In genomic region chr1:93179886-93180722, GRCh38 we compare ENCODE assay signal across 8 cellular contexts. TPM values are rescaled to one million over a fixed set of nuclear protein-coding genes. Genes with fewer than 3 reads are reported as not detected.
DNase-seq lines count a peak whose midpoint lies in the region; ATAC-seq and TF ChIP-seq lines count a peak whose summit lies in the region.

Gene TMED5 (minus strand): TSS chr1:93180413. CDS start chr1:93180242, 171 bp downstream.

- H3K27ac Mint-ChIP-seq in Caco-2 (ENCODE audit: unreplicated experiment), result peak within 1 kb of the TSS; percentile 96

- CTCF ChIA-PET in Caco-2 (lab: Charles Lee), result no interaction called here
- CTCF ChIA-PET in activated CD8-positive, alpha-beta memory T cell treated with anti-CD3 and anti-CD28 coated beads for 36 hours (lab: Charles Lee), result no interaction called here

- DNase-seq in Caco-2 (peak; percentile 96), HT1080 (ENCODE audit: low read depth) (peak; percentile 98), NOMO-1 (lab: John Stamatoyannopoulos, UW; ENCODE audit: unreplicated experiment in 2 of 2) (peak; percentile 98 to 99), lung microvascular endothelial cell (ENCODE audit: low read depth in 2 of 2) (peak; percentile 98 to 99)
- peak; percentile 95 to 96 (median 95) for DNase-seq in effector memory CD4-positive, alpha-beta T cell
- peak; percentile 85 to 96 (median 92) for DNase-seq in stimulated activated CD4-positive, alpha-beta T cell treated with anti-CD3 and anti-CD28 coated beads, TNF-alpha, amount 100 ng/mL, for 48 hours (ENCODE audit: low read depth in 3 of 3)

- ATAC-seq in GM21360 (IDR thresholded peaks at IDR 0.05; ENCODE audit: unreplicated experiment), result peak; percentile 86

- H3K4me3 Mint-ChIP-seq in Caco-2 (ENCODE audit: unreplicated experiment), result peak within 1 kb of the TSS; percentile 97

- peak within 1 kb of the TSS; percentile 91 for H3K27ac ChIP-seq in effector memory CD4-positive, alpha-beta T cell (ENCODE audit: insufficient read depth, low read length, poor library complexity, severe bottlenecking)

- TF ChIP-seq CTCF in Caco-2 (IDR thresholded peaks at IDR 0.05; ENCODE audit: insufficient read depth in 1 of 2, low read depth in 1 of 2, low read length in 1 of 2, severe bottlenecking in 1 of 2, unreplicated experiment in 1 of 2), result no peak

- POLR2A ChIA-PET in Caco-2 (lab: Charles Lee), result no interaction called here
- POLR2A ChIA-PET in activated CD8-positive, alpha-beta memory T cell treated with anti-CD3 and anti-CD28 coated beads for 36 hours (lab: Charles Lee), result interaction anchor here (0.8 kb wide), 1 partner anchor 173 kb away, joined by 3 read pairs; no protein-coding TSS in a partner anchor

- peak within 1 kb of the TSS; percentile 94 for H3K4me3 ChIP-seq in Caco-2 (ENCODE audit: low read depth, low read length)
- H3K4me3 ChIP-seq in effector memory CD4-positive, alpha-beta T cell (ENCODE audit: insufficient read depth, low read depth, low read length, poor library complexity, severe bottlenecking), result peak within 1 kb of the TSS; percentile 75

- no peaks in the 10 kb centered on the region for H3K9me3 ChIP-seq in Caco-2
- no peaks in the 10 kb centered on the region for H3K9me3 ChIP-seq in effector memory CD4-positive, alpha-beta T cell (ENCODE audit: control insufficient read depth, low read length)

- peaks cover 8% of the 10 kb centered on the region for H3K4me1 Mint-ChIP-seq in Caco-2 (ENCODE audit: low read depth, unreplicated experiment)

- no peaks in the 10 kb centered on the region for H3K9me3 Mint-ChIP-seq in Caco-2 (ENCODE audit: unreplicated experiment)

- no peaks in the 10 kb centered on the region for H3K4me1 ChIP-seq in Caco-2
- H3K4me1 ChIP-seq in effector memory CD4-positive, alpha-beta T cell (ENCODE audit: control insufficient read depth, insufficient read depth, low read length, poor library complexity, severe bottlenecking), result peaks cover 26% of the 10 kb centered on the region

- H3K27me3 Mint-ChIP-seq in Caco-2 (ENCODE audit: insufficient read depth, unreplicated experiment), result no peaks in the 10 kb centered on the region

- no peaks in the 10 kb centered on the region for H3K27me3 ChIP-seq in Caco-2 (replicated peaks; ENCODE audit: control insufficient read depth, insufficient read depth, low read length)
- no peaks in the 10 kb centered on the region for H3K27me3 ChIP-seq in effector memory CD4-positive, alpha-beta T cell (replicated peaks; ENCODE audit: control insufficient read depth, insufficient read depth, low read length, poor library complexity, severe bottlenecking)

- intact Hi-C loops in Caco-2 (cut with micrococcal nuclease; ENCODE audit: unreplicated experiment), result no loop called here

- BruUV-seq in Caco-2 (replicated peaks; lab: Mats Ljungman, UMichigan), result no TSS peak

- peaks cover 24% of the 10 kb centered on the region for H3K36me3 Mint-ChIP-seq in Caco-2 (ENCODE audit: insufficient read depth, unreplicated experiment)

- no peaks in the 10 kb centered on the region for H3K36me3 ChIP-seq in Caco-2 (ENCODE audit: control insufficient read depth, insufficient read depth, low read length)
- no peaks in the 10 kb centered on the region for H3K36me3 ChIP-seq in effector memory CD4-positive, alpha-beta T cell (ENCODE audit: control insufficient read depth, insufficient read depth, low read length)

RNA-seq across cellular contexts. Expression of gene TMED5, which starts in this region (rescaled TPM):
- total RNA-seq in Caco-2 (2022), result 50.0 and 52.6 TPM in 2 replicates
- total RNA-seq in HT1080 (2014; rRNA removed; shearing (Covaris generic)), result 51.8 and 65.1 TPM in 2 replicates
- polyA plus RNA-seq in HT1080 (2015; cell fraction: cytosol; rRNA removed), result 56.2 and 56.8 TPM in 2 replicates
- polyA plus RNA-seq in HT1080 (2015; cell fraction: nucleus; rRNA removed), result 47.0 and 55.7 TPM in 2 replicates
- 10 to 100 TPM; 38.1 to 41.6 TPM for total RNA-seq in activated CD8-positive, alpha-beta memory T cell treated with anti-CD3 and anti-CD28 coated beads for 36 hours
- 37.5 and 44.8 TPM in 2 replicates for total RNA-seq in lung microvascular endothelial cell

Comparison
In these comparisons a context has a peak if more than half of its experiments do, and no peak if none do; other contexts are left out.
1. Peak in every context shown above with its lines: DNase-seq, ATAC-seq, H3K4me3 ChIP-seq and H3K27ac ChIP-seq.